ENCODE assay signal across 30 cellular contexts in genomic region chr3:32293908-32294307, GRCh38. TPM values are rescaled to one million over a fixed set of nuclear protein-coding genes. Genes with fewer than 3 reads are reported as not detected.
"Had no signal": no experiment of that assay in that cellular context is flagged by ENCODE, and none has a peak within 500 bp of the region (broad histone marks: within the 10 kb centered on the region; RNA-seq: fewer than 3 reads in every experiment).

No MANE protein-coding gene starts in this region.

- H3K4me1 Mint-ChIP-seq: nephron had no signal

- H3K27ac ChIP-seq: ascending aorta, brain microvascular endothelial cell, gastroesophageal sphincter, prostate gland, sigmoid colon, suprapubic skin, tibial artery had no signal

- H3K36me3 Mint-ChIP-seq: activated CD8-positive, alpha-beta memory T cell treated with anti-CD3 and anti-CD28 coated beads, Interleukin-2, amount 10 ng/mL, durations not matched to agents 7 days and 5 days had no signal

- H3K36me3 ChIP-seq: adrenal gland, ascending aorta, brain microvascular endothelial cell, gastroesophageal sphincter, prostate gland, sigmoid colon, suprapubic skin, tibial artery had no signal

- H3K4me3 Mint-ChIP-seq: activated B cell treated with CpG ODN at 0.5 μM for 24 hours; activated CD8-positive, alpha-beta memory T cell treated with anti-CD3 and anti-CD28 coated beads, Interleukin-2, amount 10 ng/mL, durations not matched to agents 7 days and 5 days; activated CD8-positive, alpha-beta T cell treated with anti-CD3 and anti-CD28 coated beads, Interleukin-2, amount 10 ng/mL, durations not matched to agents 7 days and 5 days; activated naive CD4-positive, alpha-beta T cell treated with anti-CD3 and anti-CD28 coated beads for 36 hours; activated naive CD8-positive, alpha-beta T cell treated with anti-CD3 and anti-CD28 coated beads for 36 hours; activated T-cell treated with anti-CD3 and anti-CD28 coated beads, Interleukin-2, amount 50 U/mL, for 72 hours; effector memory CD8-positive, alpha-beta T cell; nephron; T-helper 2 cell treated with Interferon-gamma antibody and Interleukin-4, amounts not matched to agents 5 μg/mL and 100 μg/mL, for 36 hours had no signal

- H3K27me3 Mint-ChIP-seq: activated B cell treated with CpG ODN at 0.5 μM for 24 hours; activated CD8-positive, alpha-beta memory T cell treated with anti-CD3 and anti-CD28 coated beads, Interleukin-2, amount 10 ng/mL, durations not matched to agents 7 days and 5 days; activated naive CD8-positive, alpha-beta T cell treated with anti-CD3 and anti-CD28 coated beads for 36 hours; effector memory CD8-positive, alpha-beta T cell had no signal

- H3K9me3 Mint-ChIP-seq: activated B cell treated with CpG ODN at 0.5 μM for 24 hours; activated naive CD4-positive, alpha-beta T cell treated with anti-CD3 and anti-CD28 coated beads for 36 hours; activated naive CD8-positive, alpha-beta T cell treated with anti-CD3 and anti-CD28 coated beads for 36 hours; activated T-cell treated with anti-CD3 and anti-CD28 coated beads, Interleukin-2, amount 50 U/mL, for 72 hours; effector memory CD8-positive, alpha-beta T cell; nephron; T-helper 2 cell treated with Interferon-gamma antibody and Interleukin-4, amounts not matched to agents 5 μg/mL and 100 μg/mL, for 36 hours had no signal

- ATAC-seq: activated CD8-positive, alpha-beta memory T cell treated with anti-CD3 and anti-CD28 coated beads, Interleukin-2, amount 10 ng/mL, durations not matched to agents 7 days and 5 days; activated CD8-positive, alpha-beta T cell treated with anti-CD3 and anti-CD28 coated beads, Interleukin-2, amount 10 ng/mL, durations not matched to agents 7 days and 5 days; activated T-cell treated with anti-CD3 and anti-CD28 coated beads, Interleukin-2, amount 50 U/mL, for 72 hours; effector memory CD8-positive, alpha-beta T cell; gastroesophageal sphincter; left colon; mucosa of descending colon had no signal

- H3K27me3 ChIP-seq: adrenal gland, ascending aorta, brain microvascular endothelial cell, gastroesophageal sphincter, sigmoid colon, suprapubic skin, tibial artery had no signal

- H3K27ac Mint-ChIP-seq: activated B cell treated with CpG ODN at 0.5 μM for 24 hours; activated CD8-positive, alpha-beta memory T cell treated with anti-CD3 and anti-CD28 coated beads, Interleukin-2, amount 10 ng/mL, durations not matched to agents 7 days and 5 days; activated CD8-positive, alpha-beta T cell treated with anti-CD3 and anti-CD28 coated beads, Interleukin-2, amount 10 ng/mL, durations not matched to agents 7 days and 5 days; activated naive CD4-positive, alpha-beta T cell treated with anti-CD3 and anti-CD28 coated beads for 36 hours; activated naive CD8-positive, alpha-beta T cell treated with anti-CD3 and anti-CD28 coated beads for 36 hours; activated T-cell treated with anti-CD3 and anti-CD28 coated beads, Interleukin-2, amount 50 U/mL, for 72 hours; nephron; T-helper 2 cell treated with Interferon-gamma antibody and Interleukin-4, amounts not matched to agents 5 μg/mL and 100 μg/mL, for 36 hours had no signal

- H3K4me3 ChIP-seq: adrenal gland, ascending aorta, gastroesophageal sphincter, mucosa of descending colon, prostate gland, sigmoid colon, smooth muscle cell, suprapubic skin, tibial artery had no signal

- H3K9me3 ChIP-seq: adrenal gland, ascending aorta, gastroesophageal sphincter, mucosa of descending colon, prostate gland, sigmoid colon, suprapubic skin, tibial artery had no signal

- DNase-seq: activated B cell treated with CpG ODN at 0.5 μM for 24 hours; activated CD8-positive, alpha-beta T cell treated with anti-CD3 and anti-CD28 coated beads, Interleukin-2, amount 10 ng/mL, durations not matched to agents 7 days and 5 days; activated effector memory CD4-positive, alpha-beta T cell treated with Interleukin-2 at 50 U/mL for 16 hours; activated naive CD4-positive, alpha-beta T cell treated with anti-CD3 and anti-CD28 coated beads for 36 hours; activated naive CD8-positive, alpha-beta T cell treated with anti-CD3 and anti-CD28 coated beads for 36 hours; activated T-cell treated with anti-CD3 and anti-CD28 coated beads for 4 hours; activated T-cell treated with anti-CD3 and anti-CD28 coated beads, Interleukin-2, amount 50 U/mL, for 72 hours; adrenal gland; brain microvascular endothelial cell; caudate nucleus; cortex of kidney; effector memory CD8-positive, alpha-beta T cell; hippocampal formation; kidney; left colon; mucosa of descending colon; retina; sigmoid colon; stimulated activated CD4-positive, alpha-beta T cell treated with anti-CD3 and anti-CD28 coated beads, Interleukin-1b, Interleukin-23, amount 100 ng/mL, for 48 hours; stimulated activated naive CD4-positive, alpha-beta T cell; tibial artery had no signal

- H3K4me1 ChIP-seq: ascending aorta, prostate gland, sigmoid colon, tibial artery had no signal

RNA-seq across cellular contexts. Expression of gene CMTM8, which starts 55.4 kb away (rescaled TPM):
- total RNA-seq: fibroblast of villous mesenchyme had no signal
